Comparison of ENCODE assay signal across 8 cellular contexts in genomic region chr6:153003294-153003645, GRCh38. TPM values are rescaled to one million over a fixed set of nuclear protein-coding genes. Genes with fewer than 3 reads are reported as not detected.
A peak's percentile ranks its signal among the peaks of the same experiment; 100 is the strongest.
DNase-seq lines count a peak whose midpoint lies in the region; ATAC-seq and TF ChIP-seq lines count a peak whose summit lies in the region.

No MANE protein-coding gene starts in this region.

- TF ChIP-seq CTCF in AG04450 (IDR thresholded peaks at IDR 0.05; ENCODE audit: low read depth, low read length) (no peak), IMR-90 (conservative IDR thresholded peaks at IDR 0.05; ENCODE audit: low read depth, low read length) (no peak)

- peak overlapping the region; percentile 21; the same call in 1 of the 2 replicates for H4K5ac ChIP-seq in IMR-90 (ENCODE audit: low read depth, low read length)

- H3K18ac ChIP-seq in IMR-90 (ENCODE audit: low read depth, low read length) = no peak overlapping the region; the same call in 1 of the 2 replicates

- H3K9me3 Mint-ChIP-seq in activated naive CD8-positive, alpha-beta T cell treated with anti-CD3 and anti-CD28 coated beads, Interleukin-2, amount 50 U/mL, for 24 hours = peaks cover 4% of the 10 kb centered on the region
- no peaks in the 10 kb centered on the region for H3K9me3 Mint-ChIP-seq in stimulated activated effector memory CD8-positive, alpha-beta T cell treated with anti-CD3 and anti-CD28 coated beads, Interleukin-12 subunit alpha, Interleukin-12 subunit beta, amount 100 ng/mL, for 72 hours

- H3K36me3 Mint-ChIP-seq in activated naive CD8-positive, alpha-beta T cell treated with anti-CD3 and anti-CD28 coated beads, Interleukin-2, amount 50 U/mL, for 24 hours (ENCODE audit: low read depth) = peaks cover 22% of the 10 kb centered on the region
- peaks cover 36% of the 10 kb centered on the region for H3K36me3 Mint-ChIP-seq in stimulated activated effector memory CD8-positive, alpha-beta T cell treated with anti-CD3 and anti-CD28 coated beads, Interleukin-12 subunit alpha, Interleukin-12 subunit beta, amount 100 ng/mL, for 72 hours

- POLR2A ChIA-PET in AG04450 (lab: Yijun Ruan, JAX) (no interaction called here), IMR-90 (lab: Charles Lee; ENCODE audit: unreplicated experiment) (no interaction called here)

- H3K27ac ChIP-seq in AG04450 (ENCODE audit: low read depth, low read length) (peak overlapping the region; percentile 80), IMR-90 (ENCODE audit: insufficient read depth, low read length) (peak overlapping the region; percentile 76), iPS-20b (ENCODE audit: low read length) (peak overlapping the region; percentile 41)

- CTCF ChIA-PET in AG04450 (lab: Charles Lee) (no interaction called here), IMR-90 (lab: Yijun Ruan, JAX) (no interaction called here)

- H3K4ac ChIP-seq in IMR-90 (ENCODE audit: low read depth, low read length) = peak overlapping the region; percentile 47; the same call in 1 of the 2 replicates

- BruUV-seq in IMR-90 (replicated peaks; lab: Mats Ljungman, UMichigan) = no TSS peak

- peak overlapping the region; percentile 98 for H3K4me2 ChIP-seq in IMR-90 (ENCODE audit: low read depth, low read length)

- in situ Hi-C loops in IMR-90 (cut with MboI; ENCODE audit: low sequenced_read_pairs) = no loop called here

- no peak for DNase-seq in AG04450 (ENCODE audit: low read depth, low spot score)
- DNase-seq in IMR-90 = peak; percentile 20
- no peak for DNase-seq in activated naive CD8-positive, alpha-beta T cell treated with anti-CD3 and anti-CD28 coated beads, Interleukin-2, amount 50 U/mL, for 24 hours
- no peak for DNase-seq in stimulated activated effector memory CD8-positive, alpha-beta T cell treated with anti-CD3 and anti-CD28 coated beads, Interleukin-12 subunit alpha, Interleukin-12 subunit beta, amount 100 ng/mL, for 72 hours (ENCODE audit: low spot score in 2 of 2)
- DNase-seq in GM19238 (ENCODE audit: insufficient read length, low spot score) = no peak
- DNase-seq in epidermal melanocyte (ENCODE audit: insufficient read length, low spot score) = no peak

- H2AK5ac ChIP-seq in IMR-90 (ENCODE audit: low read depth, low read length) = 0 out of 2 replicates have a peak overlapping the region, but pooled peaks have one; percentile 2

- peak overlapping the region; percentile 78 for H3K9ac ChIP-seq in IMR-90 (ENCODE audit: low read depth, low read length)
- H3K9ac ChIP-seq in iPS-20b (ENCODE audit: low read depth, low read length) = peak overlapping the region; percentile 96

- H3K27ac Mint-ChIP-seq in activated naive CD8-positive, alpha-beta T cell treated with anti-CD3 and anti-CD28 coated beads, Interleukin-2, amount 50 U/mL, for 24 hours = peak overlapping the region; percentile 84
- peak overlapping the region; percentile 96 for H3K27ac Mint-ChIP-seq in stimulated activated effector memory CD8-positive, alpha-beta T cell treated with anti-CD3 and anti-CD28 coated beads, Interleukin-12 subunit alpha, Interleukin-12 subunit beta, amount 100 ng/mL, for 72 hours

- H3K56ac ChIP-seq in IMR-90 (ENCODE audit: extremely low read depth, insufficient read depth, low read length) = peak overlapping the region; percentile 45

- peak overlapping the region; percentile 35 for H3K14ac ChIP-seq in IMR-90 (replicated peaks; ENCODE audit: low read depth, low read length)

- peaks cover 19% of the 10 kb centered on the region; the same call in 1 of the 2 replicates for H4K20me1 ChIP-seq in IMR-90 (ENCODE audit: insufficient read depth, low read length)

- WGBS in IMR-90 (ENCODE audit: extremely low coverage in 2 of 2, insufficient read length in 1 of 2), 2 experiments = no CpG with 5 or more reads among the region's 9 CpGs

- H3K23ac ChIP-seq in IMR-90 (ENCODE audit: low read depth, low read length) = peak overlapping the region; percentile 79

- H2BK120ac ChIP-seq in IMR-90 (ENCODE audit: low read depth, low read length) = no peak overlapping the region

- dilution Hi-C loops in IMR-90 (cut with HindIII; ENCODE audit: low sequenced_read_pairs, unreplicated experiment) = no loop called here

- peaks cover 3 to 10% of the 10 kb centered on the region in 2 experiments; a peak in 1 of 4 replicates for H3K79me1 ChIP-seq in IMR-90 (ENCODE audit: low read depth in 1 of 2, low read length in 2 of 2)

- no peak overlapping the region for H2BK20ac ChIP-seq in IMR-90 (ENCODE audit: low read depth, low read length)

- no peaks in the 10 kb centered on the region for H3K9me1 ChIP-seq in IMR-90 (ENCODE audit: insufficient read depth, low read length)

- intact Hi-C loops in IMR-90 (cut with micrococcal nuclease) = no loop called here

- ATAC-seq in GM18868 (IDR thresholded peaks at IDR 0.05; ENCODE audit: unreplicated experiment) (peak; percentile 3), IMR-90 (ENCODE audit: low read depth) (peak; percentile 3; the same call in 1 of the 2 replicates)
- no peak for ATAC-seq in activated naive CD8-positive, alpha-beta T cell treated with anti-CD3 and anti-CD28 coated beads, Interleukin-2, amount 50 U/mL, for 24 hours
- peak; percentile 53 for ATAC-seq in stimulated activated effector memory CD8-positive, alpha-beta T cell treated with anti-CD3 and anti-CD28 coated beads, Interleukin-12 subunit alpha, Interleukin-12 subunit beta, amount 100 ng/mL, for 72 hours

- no peak for TF ChIP-seq POLR2A in IMR-90 (IDR thresholded peaks at IDR 0.05; ENCODE audit: low read depth, low read length)

- peak overlapping the region; percentile 93 for H3K4me3 Mint-ChIP-seq in activated naive CD8-positive, alpha-beta T cell treated with anti-CD3 and anti-CD28 coated beads, Interleukin-2, amount 50 U/mL, for 24 hours
- peak overlapping the region; percentile 94 for H3K4me3 Mint-ChIP-seq in stimulated activated effector memory CD8-positive, alpha-beta T cell treated with anti-CD3 and anti-CD28 coated beads, Interleukin-12 subunit alpha, Interleukin-12 subunit beta, amount 100 ng/mL, for 72 hours

- H3K27me3 ChIP-seq in AG04450 (ENCODE audit: control insufficient read depth, insufficient read depth, low read length) (no peaks in the 10 kb centered on the region), IMR-90 (ENCODE audit: control insufficient read depth, insufficient read depth, low read length) (no peaks in the 10 kb centered on the region), iPS-20b (ENCODE audit: insufficient read depth, low read length) (no peaks in the 10 kb centered on the region)

- TF ChIP-seq RAD21 in IMR-90 (IDR thresholded peaks at IDR 0.05; ENCODE audit: low read length) = no peak

- peak overlapping the region; percentile 90 for H2AFZ ChIP-seq in IMR-90 (replicated peaks; ENCODE audit: low read length, poor library complexity)

- H3K4me1 ChIP-seq in IMR-90 (ENCODE audit: control insufficient read depth, insufficient read depth, low read length) (peaks cover 3% of the 10 kb centered on the region; the same call in 1 of the 2 replicates), iPS-20b (ENCODE audit: insufficient read depth, low read length) (peaks cover 5% of the 10 kb centered on the region; the same call in 1 of the 2 replicates)

- H4K91ac ChIP-seq in IMR-90 (ENCODE audit: insufficient read depth, low read depth, low read length) = peak overlapping the region; percentile 57; the same call in 1 of the 2 replicates

- H3K27me3 Mint-ChIP-seq in activated naive CD8-positive, alpha-beta T cell treated with anti-CD3 and anti-CD28 coated beads, Interleukin-2, amount 50 U/mL, for 24 hours = no peaks in the 10 kb centered on the region

- H3K9me3 ChIP-seq in AG04450 (ENCODE audit: control insufficient read depth, insufficient read depth, low read length) (no peaks in the 10 kb centered on the region), IMR-90 (ENCODE audit: control insufficient read depth, insufficient read depth, low read length) (no peaks in the 10 kb centered on the region), iPS-20b (ENCODE audit: insufficient read depth, low read depth, low read length) (no peaks in the 10 kb centered on the region)

- H3K4me3 ChIP-seq in AG04450 (ENCODE audit: low read depth, low read length) (peak overlapping the region; percentile 73), IMR-90 (ENCODE audit: insufficient read depth, low read depth, low read length) (peak overlapping the region; percentile 79), iPS-20b (ENCODE audit: low read length) (peak overlapping the region; percentile 98)

- peaks cover 34% of the 10 kb centered on the region for H3K4me1 Mint-ChIP-seq in activated naive CD8-positive, alpha-beta T cell treated with anti-CD3 and anti-CD28 coated beads, Interleukin-2, amount 50 U/mL, for 24 hours
- peaks cover 38% of the 10 kb centered on the region for H3K4me1 Mint-ChIP-seq in stimulated activated effector memory CD8-positive, alpha-beta T cell treated with anti-CD3 and anti-CD28 coated beads, Interleukin-12 subunit alpha, Interleukin-12 subunit beta, amount 100 ng/mL, for 72 hours

- H2BK5ac ChIP-seq in IMR-90 (ENCODE audit: low read depth, low read length, poor library complexity, severe bottlenecking) = peak overlapping the region; percentile 62

- no peak overlapping the region for H2BK15ac ChIP-seq in IMR-90 (ENCODE audit: low read depth, low read length)

- no peaks in the 10 kb centered on the region for H3K36me3 ChIP-seq in IMR-90 (ENCODE audit: control insufficient read depth, insufficient read depth, low read length)
- H3K36me3 ChIP-seq in iPS-20b (ENCODE audit: insufficient read depth, low read depth, low read length) = peaks cover 3% of the 10 kb centered on the region

- H4K8ac ChIP-seq in IMR-90 (ENCODE audit: low read depth in 2 of 2, low read length in 2 of 2) = peak overlapping the region; percentile 41 to 79

- H2AK9ac ChIP-seq in IMR-90 (replicated peaks; ENCODE audit: low read depth, low read length, poor library complexity) = peak overlapping the region; percentile 6

TF ChIP-seq in IMR-90, 13 proteins besides CTCF, POLR2A, EP300 and RAD21 (continues in another document):
- TF ChIP-seq NFE2L2 (IDR thresholded peaks at IDR 0.05; ENCODE audit: low read depth, low read length) = no peak
- TF ChIP-seq RFX5 (IDR thresholded peaks at IDR 0.05; ENCODE audit: low read depth, low read length) = no peak
- TF ChIP-seq RCOR1 (IDR thresholded peaks at IDR 0.05; ENCODE audit: insufficient replicate concordance, low read length) = no peak
- TF ChIP-seq MXI1 (IDR thresholded peaks at IDR 0.05; ENCODE audit: borderline replicate concordance, low read depth, low read length) = no peak

RNA-seq across cellular contexts. Expression of gene MTRF1L, which starts 0.8 kb away (rescaled TPM):
- 16.8 and 23.7 TPM in 2 replicates for polyA plus RNA-seq in AG04450 (2011; rRNA removed)
- 10.2 and 17.7 TPM in 2 replicates for polyA minus RNA-seq in AG04450 (2011; rRNA and poly(A)+ RNA removed)
- 11.1 and 20.6 TPM in 2 replicates for total RNA-seq in IMR-90 (2012; rRNA removed)
- 6.9 and 8.1 TPM in 2 replicates for polyA plus RNA-seq in IMR-90 (2012; rRNA removed)
- polyA plus RNA-seq in IMR-90 (2012; cell fraction: cytosol; rRNA removed) = 2.1 TPM in 2 replicates
- polyA plus RNA-seq in IMR-90 (2012; cell fraction: nucleus; rRNA removed; ENCODE audit: low replicate concordance) = 2.0 and 13.9 TPM in 2 replicates

RNA-seq across cellular contexts. Expression of gene FBXO5, which starts 20.4 kb away (rescaled TPM):
- 7.1 and 13.1 TPM in 2 replicates for polyA plus RNA-seq in AG04450 (2011; rRNA removed)
- polyA minus RNA-seq in AG04450 (2011; rRNA and poly(A)+ RNA removed) = 2.4 and 5.5 TPM in 2 replicates
- 16.7 and 25.3 TPM in 2 replicates for total RNA-seq in IMR-90 (2012; rRNA removed)
- 9.8 and 11.8 TPM in 2 replicates for polyA plus RNA-seq in IMR-90 (2012; rRNA removed)
- polyA plus RNA-seq in IMR-90 (2012; cell fraction: cytosol; rRNA removed) = 1.2 and 2.5 TPM in 2 replicates
- 0.85 and 4.8 TPM in 2 replicates for polyA plus RNA-seq in IMR-90 (2012; cell fraction: nucleus; rRNA removed; ENCODE audit: low replicate concordance)
